In the genomic region with DNA sequence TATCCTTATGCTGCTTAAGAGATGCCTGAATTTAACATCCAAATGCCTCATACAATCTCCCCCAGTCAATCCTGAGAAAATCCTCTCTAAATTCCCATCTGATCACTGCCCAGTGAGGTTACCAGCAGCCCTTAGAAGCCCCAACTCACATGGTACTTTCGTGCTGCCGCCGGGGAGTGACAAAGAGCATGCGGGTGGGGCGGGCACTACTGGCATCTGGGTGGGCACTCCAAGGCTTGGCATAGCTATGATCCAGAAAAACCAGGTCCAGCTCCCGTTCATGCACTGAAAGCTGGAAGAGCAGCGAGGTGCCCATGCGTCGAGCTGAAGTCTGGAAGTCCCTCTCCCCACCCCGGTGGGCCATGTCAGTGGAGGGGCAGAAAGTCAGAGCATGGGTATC, we compare ENCODE assay signal across 8 cellular contexts. TPM values are rescaled to one million over a fixed set of nuclear protein-coding genes. Genes with fewer than 3 reads are reported as not detected.
DNase-seq lines count a peak whose midpoint lies in the region; ATAC-seq and TF ChIP-seq lines count a peak whose summit lies in the region.

No MANE protein-coding gene starts in this region.

- H3K27ac ChIP-seq in CD4-positive, alpha-beta memory T cell (ENCODE audit: low read depth, low read length), result peak overlapping the region; percentile 77
- no peak overlapping the region for H3K27ac ChIP-seq in neural cell (ENCODE audit: low read length)

- CTCF ChIA-PET in CD4-positive, alpha-beta memory T cell (lab: Charles Lee; ENCODE audit: partially characterized antibody), result interaction anchor here (0.8 to 2.4 kb wide), 4 partner anchors 125 to 221 kb away, joined by 3 to 9 read pairs (median 6); a partner anchor contains a TSS

- H3K27me3 ChIP-seq in CD4-positive, alpha-beta memory T cell (ENCODE audit: insufficient read depth, low read length), result no peaks in the 10 kb centered on the region
- H3K27me3 ChIP-seq in endocrine pancreas (ENCODE audit: control insufficient read depth, insufficient read depth, low read length) (no peaks in the 10 kb centered on the region), neural cell (ENCODE audit: insufficient read depth, low read depth, low read length) (no peaks in the 10 kb centered on the region)

- peak overlapping the region; percentile 91 for H3K4me2 ChIP-seq in neural cell (ENCODE audit: low read length)

- no peak overlapping the region for H3K9ac ChIP-seq in endocrine pancreas (ENCODE audit: control insufficient read depth, insufficient read depth, low read length)
- no peak overlapping the region for H3K9ac ChIP-seq in neural cell (ENCODE audit: low read length)

- no peak for ATAC-seq in HG03159 (IDR thresholded peaks at IDR 0.05; ENCODE audit: unreplicated experiment)

- TF ChIP-seq CTCF in neural cell (IDR thresholded peaks at IDR 0.05; ENCODE audit: poor library complexity, severe bottlenecking), result no peak

- H3K36me3 ChIP-seq in CD4-positive, alpha-beta memory T cell (ENCODE audit: insufficient read depth, low read length), result peaks cover 4% of the 10 kb centered on the region
- H3K36me3 ChIP-seq in endocrine pancreas (ENCODE audit: control insufficient read depth, insufficient read depth, low read length), result no peaks in the 10 kb centered on the region
- H3K36me3 ChIP-seq in neural cell (ENCODE audit: insufficient read depth, low read length), result no peaks in the 10 kb centered on the region

- no peaks in the 10 kb centered on the region for H3K9me2 ChIP-seq in neural cell (ENCODE audit: insufficient read depth, low read length)

- intact Hi-C loops in CD4-positive, alpha-beta memory T cell (cut with micrococcal nuclease), result loop anchor here (5.0 to 10.0 kb wide), 2 partner anchors 478 to 1361 kb away; a partner anchor contains a TSS

- H3K4me1 ChIP-seq in CD4-positive, alpha-beta memory T cell (ENCODE audit: insufficient read depth, low read length), result peaks cover 46% of the 10 kb centered on the region
- H3K4me1 ChIP-seq in endocrine pancreas (ENCODE audit: control insufficient read depth, insufficient read depth, low read length), result peaks cover 6% of the 10 kb centered on the region

- no peaks in the 10 kb centered on the region for H3K9me3 ChIP-seq in CD4-positive, alpha-beta memory T cell (ENCODE audit: control insufficient read depth in 1 of 2, low read length in 2 of 2)
- H3K9me3 ChIP-seq in endocrine pancreas (ENCODE audit: control insufficient read depth, low read length), result no peaks in the 10 kb centered on the region
- H3K9me3 ChIP-seq in neural cell (ENCODE audit: low read length), result no peaks in the 10 kb centered on the region

- H3K9me3 Mint-ChIP-seq in CD4-positive, alpha-beta memory T cell, result peaks cover 0 to 2% (median 0%) of the 10 kb centered on the region in 8 donors

- H3F3A ChIP-seq in neural cell (ENCODE audit: insufficient read depth, low read length, poor library complexity, severe bottlenecking), result no peaks in the 10 kb centered on the region

- no peak for TF ChIP-seq RAD21 in neural cell (conservative IDR thresholded peaks at IDR 0.05)

- TF ChIP-seq EP300 in neural cell (conservative IDR thresholded peaks at IDR 0.05; ENCODE audit: poor library complexity, severe bottlenecking), result no peak

- no peaks in the 10 kb centered on the region for H3K27me3 Mint-ChIP-seq in CD4-positive, alpha-beta memory T cell

- no peaks in the 10 kb centered on the region for H4K20me1 ChIP-seq in neural cell (ENCODE audit: insufficient read depth)

- peaks cover 24% of the 10 kb centered on the region for H3K79me2 ChIP-seq in neural cell (replicated peaks; ENCODE audit: insufficient read depth, low read length)

- peak overlapping the region; percentile 94 to 100 (median 96) for H3K4me3 Mint-ChIP-seq in CD4-positive, alpha-beta memory T cell

- H2AFZ ChIP-seq in neural cell (ENCODE audit: low read depth, low read length), result no peak overlapping the region

- peaks cover 8 to 35% of the 10 kb centered on the region in 2 donors for H3K36me3 Mint-ChIP-seq in CD4-positive, alpha-beta memory T cell

- peak overlapping the region; percentile 79 to 92 for H3K4me3 ChIP-seq in CD4-positive, alpha-beta memory T cell (ENCODE audit: low read length in 2 of 2)
- H3K4me3 ChIP-seq in endocrine pancreas (ENCODE audit: control insufficient read depth, insufficient read depth, low read length) (peak overlapping the region; percentile 79), neural cell (ENCODE audit: low read length) (peak overlapping the region; percentile 90)

- peaks cover 29 to 46% (median 39%) of the 10 kb centered on the region in 4 donors for H3K4me1 Mint-ChIP-seq in CD4-positive, alpha-beta memory T cell

- no peak for DNase-seq in CD4-positive, alpha-beta memory T cell
- DNase-seq in OCI-M1 (lab: John Stamatoyannopoulos, UW) (peak; percentile 54), NCI-H2107 (lab: John Stamatoyannopoulos, UW) (no peak), NCI-H1105 treated with DMSO at 0.1 percent for 48 hours (lab: John Stamatoyannopoulos, UW) (no peak)
- no peak for DNase-seq in stimulated activated CD4-positive, alpha-beta T cell treated with anti-CD3 and anti-CD28 coated beads, Interleukin-15, amount 100 ng/mL, for 24 hours

- peak overlapping the region; percentile 94 to 99 (median 97) for H3K27ac Mint-ChIP-seq in CD4-positive, alpha-beta memory T cell

- POLR2A ChIA-PET in CD4-positive, alpha-beta memory T cell (lab: Charles Lee; ENCODE audit: partially characterized antibody), result interaction anchor here (0.7 to 2.8 kb wide), 12 partner anchors 8 to 220 kb away, joined by 3 to 14 read pairs (median 6); a partner anchor contains a TSS

TF ChIP-seq in neural cell, 6 proteins besides CTCF, POLR2A, EP300 and RAD21:
- TF ChIP-seq, protein P1, sequence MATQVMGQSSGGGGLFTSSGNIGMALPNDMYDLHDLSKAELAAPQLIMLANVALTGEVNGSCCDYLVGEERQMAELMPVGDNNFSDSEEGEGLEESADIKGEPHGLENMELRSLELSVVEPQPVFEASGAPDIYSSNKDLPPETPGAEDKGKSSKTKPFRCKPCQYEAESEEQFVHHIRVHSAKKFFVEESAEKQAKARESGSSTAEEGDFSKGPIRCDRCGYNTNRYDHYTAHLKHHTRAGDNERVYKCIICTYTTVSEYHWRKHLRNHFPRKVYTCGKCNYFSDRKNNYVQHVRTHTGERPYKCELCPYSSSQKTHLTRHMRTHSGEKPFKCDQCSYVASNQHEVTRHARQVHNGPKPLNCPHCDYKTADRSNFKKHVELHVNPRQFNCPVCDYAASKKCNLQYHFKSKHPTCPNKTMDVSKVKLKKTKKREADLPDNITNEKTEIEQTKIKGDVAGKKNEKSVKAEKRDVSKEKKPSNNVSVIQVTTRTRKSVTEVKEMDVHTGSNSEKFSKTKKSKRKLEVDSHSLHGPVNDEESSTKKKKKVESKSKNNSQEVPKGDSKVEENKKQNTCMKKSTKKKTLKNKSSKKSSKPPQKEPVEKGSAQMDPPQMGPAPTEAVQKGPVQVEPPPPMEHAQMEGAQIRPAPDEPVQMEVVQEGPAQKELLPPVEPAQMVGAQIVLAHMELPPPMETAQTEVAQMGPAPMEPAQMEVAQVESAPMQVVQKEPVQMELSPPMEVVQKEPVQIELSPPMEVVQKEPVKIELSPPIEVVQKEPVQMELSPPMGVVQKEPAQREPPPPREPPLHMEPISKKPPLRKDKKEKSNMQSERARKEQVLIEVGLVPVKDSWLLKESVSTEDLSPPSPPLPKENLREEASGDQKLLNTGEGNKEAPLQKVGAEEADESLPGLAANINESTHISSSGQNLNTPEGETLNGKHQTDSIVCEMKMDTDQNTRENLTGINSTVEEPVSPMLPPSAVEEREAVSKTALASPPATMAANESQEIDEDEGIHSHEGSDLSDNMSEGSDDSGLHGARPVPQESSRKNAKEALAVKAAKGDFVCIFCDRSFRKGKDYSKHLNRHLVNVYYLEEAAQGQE (IDR thresholded peaks at IDR 0.05; ENCODE audit: borderline replicate concordance), result no peak
- TF ChIP-seq EZH2 (IDR thresholded peaks at IDR 0.05; ENCODE audit: borderline replicate concordance, insufficient read depth, low read length, poor library complexity, severe bottlenecking) (no peak), SMC3 (conservative IDR thresholded peaks at IDR 0.05; ENCODE audit: poor library complexity) (no peak), POLR2AphosphoS5 (IDR thresholded peaks at IDR 0.05) (no peak), MXI1 (conservative IDR thresholded peaks at IDR 0.05; ENCODE audit: poor library complexity, severe bottlenecking) (no peak), TAF1 (IDR thresholded peaks at IDR 0.05; ENCODE audit: low read depth) (no peak)

RNA-seq across cellular contexts. Expression of a gene that starts 1.3 kb away (rescaled TPM):
- total RNA-seq in CD4-positive, alpha-beta memory T cell, result 10 to 100 TPM; 63.3 to 69.7 TPM
- polyA plus RNA-seq in CD4-positive, alpha-beta memory T cell, result 10 to 100 TPM; 13.3 to 17.0 TPM
- polyA plus RNA-seq in neural cell, result 37.7 and 42.5 TPM in 2 replicates
- 68.2 and 70.0 TPM in 2 replicates for polyA minus RNA-seq in neural cell

RNA-seq across cellular contexts. Expression of a gene that starts 5.8 kb away (rescaled TPM):
- total RNA-seq in CD4-positive, alpha-beta memory T cell, result not detected
- polyA plus RNA-seq in CD4-positive, alpha-beta memory T cell, result not detected
- 0.28 and 0.30 TPM in 2 replicates for polyA plus RNA-seq in neural cell
- 2.1 and 2.2 TPM in 2 replicates for polyA minus RNA-seq in neural cell
